Comparison of ENCODE assay signal across 23 cellular contexts in the genomic region with DNA sequence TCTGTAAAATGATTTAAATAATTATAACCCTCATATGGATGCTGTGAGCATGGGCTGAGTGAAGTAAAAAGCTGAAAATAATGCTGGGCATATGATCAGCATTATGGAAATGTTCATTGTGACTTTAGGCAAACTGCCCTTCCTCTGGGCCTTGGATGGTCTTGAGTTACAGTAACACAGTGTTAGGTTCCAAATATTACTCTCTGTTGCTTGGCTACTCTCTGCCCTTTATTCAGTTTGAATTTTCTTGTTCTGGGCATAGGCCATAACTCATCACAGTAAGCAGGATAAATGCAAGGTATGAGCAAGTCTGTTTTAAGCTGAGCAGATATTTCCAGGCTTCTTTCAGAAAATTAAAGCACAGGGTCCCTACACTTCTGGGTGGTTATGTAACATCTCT.
"Had no signal": no experiment of that assay in that cellular context is flagged by ENCODE, and none has a peak within 500 bp of the region (broad histone marks: within the 10 kb centered on the region; RNA-seq: fewer than 3 reads in every experiment).

No MANE protein-coding gene starts in this region.

- H3K27me3 ChIP-seq: heart right ventricle, hepatocyte, right atrium auricular region, spleen, suprapubic skin, tibial artery, upper lobe of right lung had no signal

- H3K36me3 ChIP-seq: heart right ventricle, left ventricle myocardium inferior, right atrium auricular region, spleen, suprapubic skin, thoracic aorta, tibial artery, upper lobe of right lung had no signal

- DNase-seq: heart right ventricle; islet precursor cell; left ventricle myocardium inferior; midbrain; mucosa of descending colon; naive thymus-derived CD8-positive, alpha-beta T cell; nucleus accumbens; psoas muscle; small intestine; spleen; stimulated activated CD4-positive, alpha-beta T cell treated with anti-CD3 and anti-CD28 coated beads, Interleukin-4, amount 100 ng/mL, for 24 hours; stimulated activated naive CD4-positive, alpha-beta T cell treated with Interleukin-2 at 50 U/mL for 16 hours; stimulated activated naive CD8-positive, alpha-beta T cell treated with anti-CD3 and anti-CD28 coated beads, Interleukin-15, amount 100 ng/mL, for 72 hours; tibial artery; trophoblast cell; upper lobe of right lung had no signal

- H3K27ac ChIP-seq: heart right ventricle, hepatocyte, left ventricle myocardium inferior, parathyroid adenoma, psoas muscle, right atrium auricular region, spleen, suprapubic skin, thoracic aorta, tibial artery, upper lobe of right lung had no signal

- H3K9ac ChIP-seq: parathyroid adenoma had no signal

- H3K9me3 ChIP-seq: psoas muscle, suprapubic skin, tibial artery, upper lobe of right lung had no signal

- H2AFZ ChIP-seq: hepatocyte, parathyroid adenoma had no signal

- H3K4me3 ChIP-seq: heart right ventricle, hepatocyte, left ventricle myocardium inferior, mucosa of descending colon, psoas muscle, right atrium auricular region, spleen, suprapubic skin, thoracic aorta, tibial artery, upper lobe of right lung had no signal

- H3K4me2 ChIP-seq: hepatocyte had no signal

- ATAC-seq: mucosa of descending colon; naive thymus-derived CD8-positive, alpha-beta T cell; psoas muscle; sciatic nerve; stimulated activated effector memory CD8-positive, alpha-beta T cell treated with anti-CD3 and anti-CD28 coated beads, Interleukin-12 subunit alpha, Interleukin-12 subunit beta, amount 100 ng/mL, for 72 hours; stimulated activated naive CD8-positive, alpha-beta T cell treated with anti-CD3 and anti-CD28 coated beads, Interleukin-15, amount 100 ng/mL, for 72 hours; upper lobe of right lung had no signal

- H3K79me2 ChIP-seq: hepatocyte, parathyroid adenoma had no signal

- H3K4me1 ChIP-seq: heart right ventricle, left ventricle myocardium inferior, parathyroid adenoma, psoas muscle, right atrium auricular region, spleen, suprapubic skin, tibial artery, upper lobe of right lung had no signal
